In the genomic region with DNA sequence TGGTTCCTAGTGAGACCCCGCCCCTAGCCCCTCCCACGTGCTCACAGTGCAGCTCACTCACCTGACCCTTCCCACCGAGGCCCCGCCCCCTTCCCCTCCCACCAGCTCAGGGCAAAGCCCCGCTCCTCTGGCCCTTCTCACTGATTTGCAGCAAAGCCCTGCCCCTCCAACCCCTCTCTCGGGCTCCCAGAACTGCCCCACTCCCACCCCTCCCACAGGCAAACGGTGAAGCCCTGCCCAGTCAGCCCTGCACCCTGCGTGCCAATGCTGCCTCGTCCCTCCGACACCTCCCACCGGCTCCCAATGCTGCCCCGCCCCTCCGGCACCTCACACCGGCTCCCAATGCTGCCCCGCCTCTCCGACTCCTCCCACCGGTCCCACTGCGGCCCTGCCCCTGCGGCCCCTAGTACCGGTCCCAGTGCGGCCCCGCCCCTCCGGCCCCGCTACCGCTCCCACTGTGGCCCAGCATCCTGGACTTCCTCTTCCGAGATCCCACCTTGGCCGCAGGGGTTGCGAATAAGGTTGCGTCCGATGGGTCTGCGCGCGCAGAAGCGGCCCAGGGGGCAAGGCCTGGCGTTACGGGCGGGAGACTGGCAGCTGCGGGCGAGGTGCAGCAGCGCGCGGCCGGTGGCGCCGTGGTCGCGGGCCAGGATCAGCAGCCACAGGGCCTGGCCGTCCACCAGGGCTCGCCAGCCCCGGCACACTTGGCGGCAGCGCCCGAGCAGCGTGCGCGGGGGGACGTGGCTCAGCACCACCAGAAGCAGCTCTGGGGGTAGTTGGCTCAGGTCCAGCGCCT, we compare ENCODE assay signal across 8 cellular contexts. TPM values are rescaled to one million over a fixed set of nuclear protein-coding genes. Genes with fewer than 3 reads are reported as not detected.
DNase-seq lines count a peak whose midpoint lies in the region; ATAC-seq lines count a peak whose summit lies in the region.

No MANE protein-coding gene starts in this region.

- DNase-seq in ELF-1 (ENCODE audit: low read depth, low spot score) = peak; percentile 98
- peak; percentile 84 for DNase-seq in NT2/D1 (ENCODE audit: low read depth, low spot score)
- DNase-seq in activated T-cell treated with anti-CD3 and anti-CD28 coated beads for 4 hours = peak; percentile 71
- DNase-seq in epithelial cell of prostate (ENCODE audit: low read depth, low spot score) = peak; percentile 44
- DNase-seq in stimulated activated CD8-positive, alpha-beta memory T cell treated with anti-CD3 and anti-CD28 coated beads, Interleukin-2, amount 100 ng/mL, for 48 hours (ENCODE audit: low read depth in 2 of 2) = peak; percentile 73 to 85

- peak overlapping the region; percentile 87 for H3K9ac ChIP-seq in NT2/D1 (ENCODE audit: insufficient read length, low read depth)

- H3K36me3 ChIP-seq in NT2/D1 (ENCODE audit: insufficient read depth, insufficient read length, low read length) = peaks cover 7% of the 10 kb centered on the region

- H3K27me3 ChIP-seq in NT2/D1 (ENCODE audit: insufficient read depth, insufficient read length) (no peaks in the 10 kb centered on the region), mononuclear cell (ENCODE audit: insufficient read depth, low read length) (peaks cover 12% of the 10 kb centered on the region)

- no peaks in the 10 kb centered on the region for H3K4me1 ChIP-seq in NT2/D1 (ENCODE audit: insufficient read depth, insufficient read length)
- H3K4me1 ChIP-seq in mononuclear cell (ENCODE audit: insufficient read depth, low read length) = peaks cover 14% of the 10 kb centered on the region

- H3K9me3 ChIP-seq in NT2/D1 (ENCODE audit: insufficient read depth, low read length) = peaks cover 11% of the 10 kb centered on the region; the same call in 1 of the 2 replicates
- no peaks in the 10 kb centered on the region for H3K9me3 ChIP-seq in mononuclear cell (ENCODE audit: low read depth, low read length)

- H3K27ac ChIP-seq in epithelial cell of prostate = peak overlapping the region; percentile 78

- H3K4me3 ChIP-seq in NT2/D1 (ENCODE audit: insufficient read length, low read depth) (peak overlapping the region; percentile 75), mononuclear cell (ENCODE audit: low read length) (peak overlapping the region; percentile 19)

- ATAC-seq in HG03342 (IDR thresholded peaks at IDR 0.05; ENCODE audit: unreplicated experiment) (peak; percentile 62), GM18873 (IDR thresholded peaks at IDR 0.05; ENCODE audit: low FRiP score, unreplicated experiment) (no peak)

RNA-seq across cellular contexts. Expression of a gene that starts 0.8 kb away (rescaled TPM):
- total RNA-seq in mononuclear cell = not detected

RNA-seq across cellular contexts. Expression of a gene that starts 52.6 kb away (rescaled TPM):
- not detected for total RNA-seq in mononuclear cell

RNA-seq across cellular contexts. Expression of a gene that starts 56.0 kb away (rescaled TPM):
- total RNA-seq in mononuclear cell = under 0.01 TPM

Comparison
In these comparisons a context has a peak if more than half of its experiments do, and no peak if none do; other contexts are left out.
1. DNase-seq: peak in every context shown above with its lines; median percentile 98 in ELF-1; 84 in NT2/D1; 79 in stimulated activated CD8-positive, alpha-beta memory T cell treated with anti-CD3 and anti-CD28 coated beads, Interleukin-2, amount 100 ng/mL, for 48 hours; 71 in activated T-cell treated with anti-CD3 and anti-CD28 coated beads for 4 hours; 44 in epithelial cell of prostate.